In genomic region chr3:152270145-152270870, GRCh38 we compare ENCODE assay signal across 8 cellular contexts. TPM values are rescaled to one million over a fixed set of nuclear protein-coding genes. Genes with fewer than 3 reads are reported as not detected.
DNase-seq lines count a peak whose midpoint lies in the region; ATAC-seq and TF ChIP-seq lines count a peak whose summit lies in the region.

No MANE protein-coding gene starts in this region.

- no peak for ATAC-seq in activated T-cell treated with anti-CD3 and anti-CD28 coated beads, Interleukin-2, amount 50 U/mL, for 72 hours (replicated peaks in 1 of 2)

- H3K4me1 Mint-ChIP-seq in activated T-cell treated with anti-CD3 and anti-CD28 coated beads, Interleukin-2, amount 50 U/mL, for 72 hours (ENCODE audit: low read depth) = peaks cover 66% of the 10 kb centered on the region
- H3K4me1 Mint-ChIP-seq in neural crest cell = peaks cover 49% of the 10 kb centered on the region

- H3K27ac Mint-ChIP-seq in activated T-cell treated with anti-CD3 and anti-CD28 coated beads, Interleukin-2, amount 50 U/mL, for 72 hours = peak overlapping the region; percentile 98
- peak overlapping the region; percentile 95 for H3K27ac Mint-ChIP-seq in neural crest cell (ENCODE audit: unreplicated experiment)

- in situ Hi-C loops in SK-MEL-5 (cut with HindIII; ENCODE audit: low pct_unique_long_range_greater_than_20kb, low sequenced_read_pairs) = no loop called here

- H3K36me3 Mint-ChIP-seq in activated T-cell treated with anti-CD3 and anti-CD28 coated beads, Interleukin-2, amount 50 U/mL, for 72 hours (ENCODE audit: insufficient read depth in 2 of 2) = peaks cover 8 to 28% of the 10 kb centered on the region in 2 donors
- no peaks in the 10 kb centered on the region for H3K36me3 Mint-ChIP-seq in neural crest cell (ENCODE audit: low read depth)

- no peak for DNase-seq in activated T-cell treated with anti-CD3 and anti-CD28 coated beads, Interleukin-2, amount 50 U/mL, for 72 hours
- no peak for DNase-seq in activated T-cell treated with anti-CD3 and anti-CD28 coated beads, Interleukin-2, amount 50 U/mL, for 48 hours
- DNase-seq in SK-MEL-5 (ENCODE audit: low read depth, low spot score) (peak; percentile 21), epithelial cell of prostate (ENCODE audit: low read depth, low spot score) (no peak), neural crest cell (ENCODE audit: low read depth, low spot score) (no peak), NCI-H226 (no peak), CD1c-positive myeloid dendritic cell (ENCODE audit: extremely low spot score) (no peak), DMS114 treated with DMSO at 0.1 percent for 48 hours (lab: John Stamatoyannopoulos, UW; ENCODE audit: unreplicated experiment) (no peak)

- no peak for TF ChIP-seq CTCF in neural crest cell (conservative IDR thresholded peaks at IDR 0.05)

- no peaks in the 10 kb centered on the region for H3K27me3 Mint-ChIP-seq in activated T-cell treated with anti-CD3 and anti-CD28 coated beads, Interleukin-2, amount 50 U/mL, for 72 hours (ENCODE audit: low read depth)
- no peaks in the 10 kb centered on the region for H3K27me3 Mint-ChIP-seq in neural crest cell (ENCODE audit: low read depth)

- no peaks in the 10 kb centered on the region for H3K9me3 Mint-ChIP-seq in activated T-cell treated with anti-CD3 and anti-CD28 coated beads, Interleukin-2, amount 50 U/mL, for 72 hours
- H3K9me3 Mint-ChIP-seq in neural crest cell = no peaks in the 10 kb centered on the region

- peak overlapping the region; percentile 86 to 94 for H3K4me3 Mint-ChIP-seq in activated T-cell treated with anti-CD3 and anti-CD28 coated beads, Interleukin-2, amount 50 U/mL, for 72 hours
- peak overlapping the region; percentile 100 for H3K4me3 Mint-ChIP-seq in neural crest cell

- H3K27ac ChIP-seq in epithelial cell of prostate = peak overlapping the region; percentile 95

RNA-seq across cellular contexts. Expression of gene MBNL1, which starts 1.6 kb away (rescaled TPM):
- 100 to 1,000 TPM; 299 to 323 TPM for total RNA-seq in activated T-cell treated with anti-CD3 and anti-CD28 coated beads, Interleukin-2, amount 50 U/mL, for 72 hours
- total RNA-seq in SK-MEL-5 (2014; rRNA removed; shearing (Covaris generic)) = 116 and 127 TPM in 2 replicates
- 58.8 and 93.4 TPM in 2 replicates for polyA plus RNA-seq in SK-MEL-5 (2015; cell fraction: cytosol; rRNA removed)
- 93.9 and 94.2 TPM in 2 replicates for polyA plus RNA-seq in SK-MEL-5 (2015; cell fraction: nucleus; rRNA removed)
- total RNA-seq in neural crest cell = 36.2 and 41.2 TPM in 2 replicates
